In genomic region chr14:74956280-74957072, GRCh38 we compare ENCODE assay signal across 16 cellular contexts. TPM values are rescaled to one million over a fixed set of nuclear protein-coding genes. Genes with fewer than 3 reads are reported as not detected.
DNase-seq lines count a peak whose midpoint lies in the region; ATAC-seq and TF ChIP-seq lines count a peak whose summit lies in the region.
"Had no signal": no experiment of that assay in that cellular context is flagged by ENCODE, and none has a peak within 500 bp of the region (broad histone marks: within the 10 kb centered on the region; RNA-seq: fewer than 3 reads in every experiment).

No MANE protein-coding gene starts in this region.

- DNase-seq in activated CD4-positive, alpha-beta T cell treated with anti-CD3 and anti-CD28 coated beads, Interleukin-2, amount 10 ng/mL, durations not matched to agents 24 days and 14 days, result no peak
- no peak for DNase-seq in activated CD4-positive, alpha-beta T cell treated with anti-CD3 and anti-CD28 coated beads for 48 hours
- DNase-seq in T-cell (no peak), islet precursor cell (peak; percentile 83), retinal pigment epithelial cell (ENCODE audit: low read depth) (no peak), midbrain (lab: John Stamatoyannopoulos, UW) (no peak), NCI-H2196 treated with DMSO at 0.1 percent for 48 hours (lab: John Stamatoyannopoulos, UW; ENCODE audit: unreplicated experiment) (no peak)
- DNase-seq: brain microvascular endothelial cell; effector memory CD4-positive, alpha-beta T cell; foreskin melanocyte; Kasumi-1; NCI-H2081 treated with DMSO at 0.1 percent for 48 hours; occipital lobe; stimulated activated CD4-positive, alpha-beta T cell treated with anti-CD3 and anti-CD28 coated beads, Interleukin-15, amount 100 ng/mL, for 24 hours; upper lobe of right lung had no signal

- TF ChIP-seq CTCF in retinal pigment epithelial cell (conservative IDR thresholded peaks at IDR 0.05; ENCODE audit: low read depth, low read length), result no peak

- peak overlapping the region; percentile 41 for H3K4me3 ChIP-seq in retinal pigment epithelial cell (ENCODE audit: low read length)

- no peaks in the 10 kb centered on the region for H3K9me3 Mint-ChIP-seq in activated CD4-positive, alpha-beta T cell treated with anti-CD3 and anti-CD28 coated beads, Interleukin-2, amount 10 ng/mL, durations not matched to agents 24 days and 14 days
- no peaks in the 10 kb centered on the region for H3K9me3 Mint-ChIP-seq in T-cell

- H3K4me3 Mint-ChIP-seq in activated CD4-positive, alpha-beta T cell treated with anti-CD3 and anti-CD28 coated beads, Interleukin-2, amount 10 ng/mL, durations not matched to agents 24 days and 14 days, result peak overlapping the region; percentile 51
- H3K4me3 Mint-ChIP-seq in T-cell, result peak overlapping the region in 2 of 3 donors; percentile 17 to 56

- intact Hi-C loops in activated CD4-positive, alpha-beta T cell treated with anti-CD3 and anti-CD28 coated beads, Interleukin-2, amount 10 ng/mL, durations not matched to agents 24 days and 14 days (cut with micrococcal nuclease), result no loop called here

- ATAC-seq in T-cell (replicated peaks in 1 of 4) (no peak), GM19395 (IDR thresholded peaks at IDR 0.05; ENCODE audit: unreplicated experiment) (no peak)

- CTCF ChIA-PET in T-cell (lab: Charles Lee), result no interaction called here

- H3K36me3 Mint-ChIP-seq in activated CD4-positive, alpha-beta T cell treated with anti-CD3 and anti-CD28 coated beads, Interleukin-2, amount 10 ng/mL, durations not matched to agents 24 days and 14 days (ENCODE audit: low read depth), result no peaks in the 10 kb centered on the region
- H3K36me3 Mint-ChIP-seq in T-cell, result no peaks in the 10 kb centered on the region

- H3K27me3 Mint-ChIP-seq in activated CD4-positive, alpha-beta T cell treated with anti-CD3 and anti-CD28 coated beads, Interleukin-2, amount 10 ng/mL, durations not matched to agents 24 days and 14 days, result peaks cover 12% of the 10 kb centered on the region
- H3K27me3 Mint-ChIP-seq in T-cell, result peaks cover 11 to 12% of the 10 kb centered on the region in 2 donors

- H3K4me1 Mint-ChIP-seq in activated CD4-positive, alpha-beta T cell treated with anti-CD3 and anti-CD28 coated beads, Interleukin-2, amount 10 ng/mL, durations not matched to agents 24 days and 14 days, result no peaks in the 10 kb centered on the region
- H3K4me1 Mint-ChIP-seq in T-cell, result peaks cover 3 to 6% (median 3%) of the 10 kb centered on the region in 3 donors

- no peak overlapping the region for H3K27ac Mint-ChIP-seq in activated CD4-positive, alpha-beta T cell treated with anti-CD3 and anti-CD28 coated beads, Interleukin-2, amount 10 ng/mL, durations not matched to agents 24 days and 14 days
- no peak overlapping the region for H3K27ac Mint-ChIP-seq in T-cell

- POLR2A ChIA-PET in T-cell (lab: Charles Lee), result no interaction called here

RNA-seq across cellular contexts. Expression of gene PGF, which starts 1.1 kb away (rescaled TPM):
- 0.23 and 0.24 TPM in 2 replicates for total RNA-seq in activated CD4-positive, alpha-beta T cell treated with anti-CD3 and anti-CD28 coated beads, Interleukin-2, amount 10 ng/mL, durations not matched to agents 24 days and 14 days
- under 1 TPM in 2 of 5 donors, not detected in 3; 0.09 to 0.29 TPM for total RNA-seq in T-cell

RNA-seq across cellular contexts. Expression of gene RPS6KL1, which starts 33.4 kb away (rescaled TPM):
- 7.0 and 9.6 TPM in 2 replicates for total RNA-seq in activated CD4-positive, alpha-beta T cell treated with anti-CD3 and anti-CD28 coated beads, Interleukin-2, amount 10 ng/mL, durations not matched to agents 24 days and 14 days
- 10 to 100 TPM in 1 of 5 donors, 1 to 10 TPM in 4; 3.2 to 15.3 (median 6.2) TPM for total RNA-seq in T-cell

RNA-seq across cellular contexts. Expression of gene EIF2B2, which starts 46.2 kb away (rescaled TPM):
- 51.6 and 53.3 TPM in 2 replicates for total RNA-seq in activated CD4-positive, alpha-beta T cell treated with anti-CD3 and anti-CD28 coated beads, Interleukin-2, amount 10 ng/mL, durations not matched to agents 24 days and 14 days
- 10 to 100 TPM; 19.4 to 31.5 (median 29.2) TPM for total RNA-seq in T-cell
